In the genomic region with DNA sequence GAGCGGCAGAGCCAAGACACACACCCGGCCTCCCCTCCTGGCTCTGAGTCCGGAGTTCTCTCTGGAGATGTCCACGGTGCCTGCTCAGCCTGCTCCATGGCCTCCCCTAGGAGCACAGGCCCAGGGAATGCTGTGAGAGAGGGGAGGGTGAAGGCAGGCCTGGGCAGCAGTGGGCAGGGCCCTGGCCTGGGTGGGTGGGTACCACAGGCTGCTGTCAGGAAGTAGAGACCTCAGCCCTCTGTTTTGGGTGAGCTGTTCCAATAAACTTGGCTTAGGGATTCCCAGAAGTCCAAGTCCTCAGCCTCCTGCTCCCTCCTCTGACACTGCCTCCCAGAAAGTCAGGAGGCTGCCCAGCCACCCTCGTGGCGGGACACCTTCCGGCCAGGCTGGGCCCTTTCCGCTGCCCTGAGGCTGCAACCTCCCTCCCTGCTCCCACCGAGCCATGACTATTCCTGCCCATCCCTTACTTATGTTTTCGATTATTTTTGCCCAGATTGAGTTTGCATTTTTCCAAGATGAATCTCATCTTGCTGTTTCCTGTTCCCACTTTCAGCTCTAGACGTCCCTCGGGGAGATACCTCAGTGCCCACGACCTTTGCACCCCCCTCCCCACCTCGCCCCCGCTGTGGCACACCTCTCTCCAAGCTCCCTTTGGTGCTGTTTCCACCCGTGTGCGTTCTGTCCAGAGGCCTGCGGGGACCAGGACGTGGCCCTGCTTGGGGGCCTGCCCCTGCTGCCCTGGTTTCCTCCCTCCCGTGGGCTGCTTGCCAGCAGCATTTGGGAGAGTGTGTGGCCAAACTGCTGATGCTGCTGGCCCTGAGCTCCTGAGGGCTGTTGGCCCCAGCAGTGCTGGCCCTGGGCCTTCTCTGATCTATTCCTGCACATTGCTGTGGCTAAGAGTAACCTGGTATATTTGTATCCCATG, we compare ENCODE assay signal across 7 cellular contexts. TPM values are rescaled to one million over a fixed set of nuclear protein-coding genes. Genes with fewer than 3 reads are reported as not detected.
DNase-seq lines count a peak whose midpoint lies in the region; FAIRE-seq and TF ChIP-seq lines count a peak whose summit lies in the region.
"Had no signal": no experiment of that assay in that cellular context is flagged by ENCODE, and none has a peak within 500 bp of the region (broad histone marks: within the 10 kb centered on the region; RNA-seq: fewer than 3 reads in every experiment).

No MANE protein-coding gene starts in this region.

- intact Hi-C loops in esophagus muscularis mucosa (cut with DNase I), result no loop called here

- peaks cover 22 to 69% (median 66%) of the 10 kb centered on the region in 4 donors for H3K4me1 ChIP-seq in esophagus muscularis mucosa

- H3K27ac ChIP-seq in KOPT-K1 (ENCODE audit: low read depth, low read length, poor library complexity, severe bottlenecking), result peak overlapping the region; percentile 70
- peak overlapping the region; percentile 81 to 94 (median 90) for H3K27ac ChIP-seq in esophagus muscularis mucosa (replicated peaks in 1 of 4)

- DNase-seq in esophagus muscularis mucosa (ENCODE audit: extremely low spot score) (no peak), renal cortical epithelial cell (ENCODE audit: low read depth) (peak; percentile 63), activated gamma-delta T cell (lab: John Stamatoyannopoulos, UW) (no peak), GF-D8 (lab: John Stamatoyannopoulos, UW) (no peak), RCC 7860 (ENCODE audit: low spot score) (no peak)
- DNase-seq: activated CD8-positive, alpha-beta memory T cell treated with anti-CD3 and anti-CD28 coated beads, Interleukin-2, amount 50 U/mL, for 48 hours had no signal

- H3K9me3 ChIP-seq in KOPT-K1 (ENCODE audit: insufficient read depth, low read length, poor library complexity, severe bottlenecking), result peaks cover 4% of the 10 kb centered on the region
- no peaks in the 10 kb centered on the region for H3K9me3 ChIP-seq in esophagus muscularis mucosa

- TF ChIP-seq POLR2A in esophagus muscularis mucosa (IDR thresholded peaks at IDR 0.05; ENCODE audit: low read depth), result no peak

- no peaks in the 10 kb centered on the region for H3K27me3 ChIP-seq in esophagus muscularis mucosa

- WGBS in esophagus muscularis mucosa, result 33% methylated on average over 17 of the region's 20 CpGs

- H3K4me3 ChIP-seq in esophagus muscularis mucosa, result peak overlapping the region in 1 of 4 donors; percentile 7

- no peak for FAIRE-seq in RCC 7860 (lab: Jason Lieb, UNC)

- TF ChIP-seq EP300 in esophagus muscularis mucosa (IDR thresholded peaks at IDR 0.05), result no peak

- no peak for TF ChIP-seq CTCF in esophagus muscularis mucosa (IDR thresholded peaks at IDR 0.05)

- H3K36me3 ChIP-seq in KOPT-K1 (ENCODE audit: insufficient read depth, low read length) (no peaks in the 10 kb centered on the region), esophagus muscularis mucosa (no peaks in the 10 kb centered on the region)

RNA-seq across cellular contexts. Expression of a gene that starts 5.8 kb away (rescaled TPM):
- total RNA-seq in esophagus muscularis mucosa, result 10 to 100 TPM; 12.4 to 32.3 (median 26.5) TPM
- 8.0 and 15.3 TPM in 2 replicates for total RNA-seq in renal cortical epithelial cell

RNA-seq across cellular contexts. Expression of a gene that starts 16.0 kb away (rescaled TPM):
- 100 to 1,000 TPM in 3 of 4 donors, 10 to 100 TPM in 1; 71.0 to 234 (median 156) TPM for total RNA-seq in esophagus muscularis mucosa
- total RNA-seq in renal cortical epithelial cell, result 3.5 and 19.0 TPM in 2 replicates

RNA-seq across cellular contexts. Expression of a gene that starts 22.8 kb away (rescaled TPM):
- total RNA-seq in esophagus muscularis mucosa (1 to 10 TPM in 1 of 4 donors, under 1 TPM in 2, not detected in 1; 0.52 to 1.8 (median 0.66) TPM), renal cortical epithelial cell (0.15 TPM in 1 of 2 replicates, not detected in the other)

RNA-seq across cellular contexts. Expression of a gene that starts 35.2 kb away (rescaled TPM):
- total RNA-seq in esophagus muscularis mucosa (10 to 100 TPM; 33.6 to 71.2 (median 55.9) TPM), renal cortical epithelial cell (58.3 and 58.9 TPM in 2 replicates)

RNA-seq across cellular contexts. Expression of a gene that starts 43.7 kb away (rescaled TPM):
- total RNA-seq in esophagus muscularis mucosa, result 100 to 1,000 TPM in 3 of 4 donors, 10 to 100 TPM in 1; 93.9 to 122 (median 115) TPM
- total RNA-seq in renal cortical epithelial cell, result 158 and 181 TPM in 2 replicates
